Comparison of ENCODE assay signal across 24 cellular contexts in the genomic region with DNA sequence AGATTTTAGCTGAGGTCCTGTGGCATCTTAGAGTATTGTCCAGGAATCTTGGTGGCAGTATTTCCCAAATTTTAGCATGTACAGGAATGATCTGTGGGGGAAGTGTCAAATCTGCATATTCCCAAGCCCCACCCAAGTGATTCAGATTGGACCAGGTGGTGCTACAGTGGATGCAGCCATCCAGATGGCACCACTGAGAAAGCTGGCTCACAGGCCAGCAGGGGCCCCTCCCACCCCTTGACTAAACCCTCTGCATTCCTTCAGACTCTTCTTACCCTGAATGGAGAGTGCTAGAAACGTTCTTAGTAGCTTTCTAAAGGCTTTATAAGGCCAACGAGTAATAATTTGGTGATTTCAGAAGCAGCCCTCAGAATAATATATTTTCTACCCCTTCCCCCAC.
DNase-seq lines count a peak whose midpoint lies in the region; ATAC-seq and TF ChIP-seq lines count a peak whose summit lies in the region.
"Had no signal": no experiment of that assay in that cellular context is flagged by ENCODE, and none has a peak within 500 bp of the region (broad histone marks: within the 10 kb centered on the region; RNA-seq: fewer than 3 reads in every experiment).

No MANE protein-coding gene starts in this region.

- no peaks in the 10 kb centered on the region for H3K36me3 ChIP-seq in neural progenitor cell
- H3K36me3 ChIP-seq: HAP-1, Peyer's patch, SJCRH30 had no signal

- H3K4me1 Mint-ChIP-seq in neural progenitor cell: no peaks in the 10 kb centered on the region
- H3K4me1 Mint-ChIP-seq: CD8-positive, alpha-beta memory T cell had no signal

- no peaks in the 10 kb centered on the region for H3K36me3 Mint-ChIP-seq in neural progenitor cell
- H3K36me3 Mint-ChIP-seq: CD8-positive, alpha-beta memory T cell had no signal

- H3K27ac Mint-ChIP-seq in neural progenitor cell: no peak overlapping the region
- H3K27ac Mint-ChIP-seq: CD8-positive, alpha-beta memory T cell had no signal

- H3K4me3 Mint-ChIP-seq in neural progenitor cell: no peak overlapping the region
- H3K4me3 Mint-ChIP-seq: CD8-positive, alpha-beta memory T cell had no signal

- H3K4me3 ChIP-seq in neural progenitor cell: no peak overlapping the region
- H3K4me3 ChIP-seq: HAP-1, Peyer's patch, SJCRH30 had no signal

- DNase-seq in DMS 273 (lab: John Stamatoyannopoulos, UW; ENCODE audit: unreplicated experiment) (peak; percentile 12), DMS 273 treated with DMSO at 0.1 percent for 48 hours (lab: John Stamatoyannopoulos, UW) (no peak), NCI-H69 (lab: John Stamatoyannopoulos, UW) (peak; percentile 52), iPS-NIHi7 (ENCODE audit: extremely low spot score) (peak; percentile 31), neural progenitor cell (ENCODE audit: low spot score) (peak; percentile 11)
- DNase-seq: ACHN; C1 segment of cervical spinal cord; Calu3; CD8-positive, alpha-beta memory T cell; DMS53; GDM1; KG1; NCI-H1092; NCI-H146; NCI-H2081; NCI-H446 treated with DMSO at 0.1 percent for 48 hours; NCI-H748 treated with DMSO at 0.1 percent for 48 hours; Peyer's patch; SJCRH30 had no signal

- no peak overlapping the region for H3K4me2 ChIP-seq in neural progenitor cell

- H2AFZ ChIP-seq in neural progenitor cell (replicated peaks): no peak overlapping the region

- no peaks in the 10 kb centered on the region for H3K9me3 Mint-ChIP-seq in neural progenitor cell

- no peaks in the 10 kb centered on the region for H3K79me2 ChIP-seq in neural progenitor cell (ENCODE audit: low read depth)

- H3K9ac ChIP-seq in neural progenitor cell: no peak overlapping the region

- H4K20me1 ChIP-seq in neural progenitor cell (ENCODE audit: low read depth): no peaks in the 10 kb centered on the region

- H3K4me1 ChIP-seq in neural progenitor cell: no peaks in the 10 kb centered on the region
- H3K4me1 ChIP-seq: HAP-1, Peyer's patch, SJCRH30 had no signal

- H3K27me3 Mint-ChIP-seq in neural progenitor cell (ENCODE audit: insufficient read depth, low read depth): peaks cover 2% of the 10 kb centered on the region
- H3K27me3 Mint-ChIP-seq: CD8-positive, alpha-beta memory T cell had no signal

- H3K27ac ChIP-seq in neural progenitor cell: no peak overlapping the region
- H3K27ac ChIP-seq: 22Rv1, Peyer's patch, SJCRH30 had no signal

- no peaks in the 10 kb centered on the region for H3F3A ChIP-seq in neural progenitor cell (ENCODE audit: low read depth)

- H3K27me3 ChIP-seq in neural progenitor cell: no peaks in the 10 kb centered on the region
- H3K27me3 ChIP-seq: Peyer's patch, SJCRH30 had no signal

- TF ChIP-seq CTCF in neural progenitor cell (IDR thresholded peaks at IDR 0.05): no peak

- ATAC-seq in GM21423 (IDR thresholded peaks at IDR 0.05; ENCODE audit: unreplicated experiment) (no peak), GM21786 (IDR thresholded peaks at IDR 0.05; ENCODE audit: unreplicated experiment) (no peak), HG02763 (IDR thresholded peaks at IDR 0.05; ENCODE audit: unreplicated experiment) (no peak)

- no peaks in the 10 kb centered on the region for H3K9me3 ChIP-seq in neural progenitor cell (ENCODE audit: low read depth)
- H3K9me3 ChIP-seq: HAP-1, Peyer's patch, SJCRH30 had no signal
